12 cellular contexts compared by ENCODE assay signal in genomic region chr1:204278973-204279372, GRCh38.
"Had no signal": no experiment of that assay in that cellular context is flagged by ENCODE, and none has a peak within 500 bp of the region (broad histone marks: within the 10 kb centered on the region; RNA-seq: fewer than 3 reads in every experiment).

No MANE protein-coding gene starts in this region.

- H3K36me3 ChIP-seq: colonic mucosa, ovary, vagina had no signal

- H3K27me3 ChIP-seq: colonic mucosa, ovary, vagina had no signal

- H3K4me1 ChIP-seq: colonic mucosa had no signal

- H3K9me3 ChIP-seq: colonic mucosa, ovary, vagina had no signal

- DNase-seq: activated B cell treated with CpG ODN at 0.5 μM for 24 hours; activated CD4-positive, alpha-beta T cell treated with anti-CD3 and anti-CD28 coated beads, Interleukin-2, amount 10 ng/mL, durations not matched to agents 24 days and 14 days; activated CD8-positive, alpha-beta memory T cell treated with anti-CD3 and anti-CD28 coated beads for 24 hours; activated naive CD4-positive, alpha-beta T cell treated with Interleukin-2 at 50 U/mL for 16 hours; activated naive CD8-positive, alpha-beta T cell treated with anti-CD3 and anti-CD28 coated beads, Interleukin-2, amount 50 U/mL, for 24 hours; colonic mucosa; effector CD4-positive, alpha-beta T cell; foreskin melanocyte; mammary epithelial cell; T1000 had no signal

- H3K4me3 ChIP-seq: colonic mucosa, ovary, vagina had no signal

- H3K27ac ChIP-seq: colonic mucosa, ovary, vagina had no signal
